In genomic region chr19:35736913-35737886, GRCh38 we compare ENCODE assay signal across 10 cellular contexts. TPM values are rescaled to one million over a fixed set of nuclear protein-coding genes. Genes with fewer than 3 reads are reported as not detected.
DNase-seq lines count a peak whose midpoint lies in the region; ATAC-seq and TF ChIP-seq lines count a peak whose summit lies in the region.
"Had no signal": no experiment of that assay in that cellular context is flagged by ENCODE, and none has a peak within 500 bp of the region (broad histone marks: within the 10 kb centered on the region; RNA-seq: fewer than 3 reads in every experiment).

No MANE protein-coding gene starts in this region.

- no peaks in the 10 kb centered on the region for H3K9me3 Mint-ChIP-seq in T-cell

- ATAC-seq in T-cell (replicated peaks in 1 of 4) (no peak), GM21447 (IDR thresholded peaks at IDR 0.05; ENCODE audit: unreplicated experiment) (no peak)

- H3K36me3 Mint-ChIP-seq in T-cell, result peaks cover 23% of the 10 kb centered on the region

- H3K4me1 Mint-ChIP-seq in T-cell, result peaks cover 35 to 52% (median 48%) of the 10 kb centered on the region in 3 donors

- CTCF ChIA-PET in BJ (lab: Yijun Ruan, JAX) (interaction anchor here (1.5 kb wide), 1 partner anchor 44 kb away, joined by 5 read pairs; no protein-coding TSS in a partner anchor), T-cell (lab: Charles Lee) (interaction anchor here (0.7 to 1.0 kb wide), 2 partner anchors 36 to 43 kb away, joined by 4 to 5 read pairs; no protein-coding TSS in a partner anchor)

- H3K27me3 ChIP-seq in BJ (ENCODE audit: control insufficient read depth, insufficient read depth, low read length), result no peaks in the 10 kb centered on the region
- H3K27me3 ChIP-seq: ascending aorta had no signal

- POLR2A ChIA-PET in BJ (lab: Charles Lee), result no interaction called here
- POLR2A ChIA-PET in T-cell (lab: Charles Lee), result no interaction called here

- DNase-seq in BJ (ENCODE audit: low read depth) (no peak), GM12865 (ENCODE audit: low read depth) (no peak), T-cell (peak in 4 of 34 experiments; percentile 27 to 35 (median 32)), germinal center (ENCODE audit: low spot score) (peak; percentile 47), NOMO-1 treated with DMSO at 0.1 percent for 48 hours (lab: John Stamatoyannopoulos, UW; ENCODE audit: unreplicated experiment) (no peak), GM19240 (ENCODE audit: insufficient read length, low spot score) (no peak), cerebellar nuclear complex (lab: John Stamatoyannopoulos, UW) (no peak)
- DNase-seq: mammary epithelial cell had no signal

- H3K27ac Mint-ChIP-seq in T-cell, result peak overlapping the region; percentile 68 to 78

- peak; percentile 22; the same call in 1 of the 2 replicates for TF ChIP-seq CTCF in BJ (IDR thresholded peaks at IDR 0.05; ENCODE audit: insufficient read depth, low read depth, low read length)
- TF ChIP-seq CTCF in GM12865 (IDR thresholded peaks at IDR 0.05; ENCODE audit: insufficient read depth, low read depth, low read length, missing control alignments), result peak; percentile 22

- peaks cover 37% of the 10 kb centered on the region for H3K36me3 ChIP-seq in BJ (ENCODE audit: control insufficient read depth, insufficient read depth, low read length)

- H3K4me3 Mint-ChIP-seq in T-cell, result no peak overlapping the region

- H3K27me3 Mint-ChIP-seq in T-cell, result no peaks in the 10 kb centered on the region

- no peak overlapping the region for H3K4me3 ChIP-seq in BJ (ENCODE audit: low read depth, low read length)
- H3K4me3 ChIP-seq in GM12865 (ENCODE audit: low read depth, low read length), result no peak overlapping the region
- H3K4me3 ChIP-seq: ascending aorta had no signal

RNA-seq across cellular contexts. Expression of gene IGFLR1, which starts 5.1 kb away (rescaled TPM):
- 1.1 and 1.9 TPM in 2 replicates for polyA plus RNA-seq in BJ (2011; rRNA removed)
- 0.15 and 2.1 TPM in 2 replicates for polyA minus RNA-seq in BJ (2011; rRNA and poly(A)+ RNA removed)
- total RNA-seq in T-cell, result 100 to 1,000 TPM in 2 of 5 donors, 10 to 100 TPM in 3; 54.7 to 123 (median 98.1) TPM
- total RNA-seq: ascending aorta had no signal

RNA-seq across cellular contexts. Expression of gene U2AF1L4, which starts 8.0 kb away (rescaled TPM):
- polyA plus RNA-seq in BJ (2011; rRNA removed), result 18.3 and 20.3 TPM in 2 replicates
- 6.8 and 12.8 TPM in 2 replicates for polyA minus RNA-seq in BJ (2011; rRNA and poly(A)+ RNA removed)
- total RNA-seq in T-cell, result 10 to 100 TPM; 40.2 to 74.1 (median 49.3) TPM
- total RNA-seq: ascending aorta had no signal

RNA-seq across cellular contexts. Expression of gene PSENEN, which starts 8.3 kb away (rescaled TPM):
- 65.4 and 76.2 TPM in 2 replicates for polyA plus RNA-seq in BJ (2011; rRNA removed)
- 19.0 and 28.4 TPM in 2 replicates for polyA minus RNA-seq in BJ (2011; rRNA and poly(A)+ RNA removed)
- total RNA-seq in T-cell, result 10 to 100 TPM; 21.2 to 33.5 (median 24.5) TPM

RNA-seq across cellular contexts. Expression of gene LIN37, which starts 11.2 kb away (rescaled TPM):
- 8.9 and 15.0 TPM in 2 replicates for polyA plus RNA-seq in BJ (2011; rRNA removed)
- 19.5 and 22.4 TPM in 2 replicates for polyA minus RNA-seq in BJ (2011; rRNA and poly(A)+ RNA removed)
- 10 to 100 TPM; 11.8 to 23.6 (median 22.8) TPM for total RNA-seq in T-cell

RNA-seq across cellular contexts. Expression of gene KMT2B, which starts 19.4 kb away (rescaled TPM):
- polyA plus RNA-seq in BJ (2011; rRNA removed), result 6.1 and 13.3 TPM in 2 replicates
- 7.3 and 9.8 TPM in 2 replicates for polyA minus RNA-seq in BJ (2011; rRNA and poly(A)+ RNA removed)
- total RNA-seq in T-cell, result 100 to 1,000 TPM in 1 of 5 donors, 10 to 100 TPM in 4; 76.4 to 107 (median 92.5) TPM
